ENCODE assay signal across 22 cellular contexts in the genomic region with DNA sequence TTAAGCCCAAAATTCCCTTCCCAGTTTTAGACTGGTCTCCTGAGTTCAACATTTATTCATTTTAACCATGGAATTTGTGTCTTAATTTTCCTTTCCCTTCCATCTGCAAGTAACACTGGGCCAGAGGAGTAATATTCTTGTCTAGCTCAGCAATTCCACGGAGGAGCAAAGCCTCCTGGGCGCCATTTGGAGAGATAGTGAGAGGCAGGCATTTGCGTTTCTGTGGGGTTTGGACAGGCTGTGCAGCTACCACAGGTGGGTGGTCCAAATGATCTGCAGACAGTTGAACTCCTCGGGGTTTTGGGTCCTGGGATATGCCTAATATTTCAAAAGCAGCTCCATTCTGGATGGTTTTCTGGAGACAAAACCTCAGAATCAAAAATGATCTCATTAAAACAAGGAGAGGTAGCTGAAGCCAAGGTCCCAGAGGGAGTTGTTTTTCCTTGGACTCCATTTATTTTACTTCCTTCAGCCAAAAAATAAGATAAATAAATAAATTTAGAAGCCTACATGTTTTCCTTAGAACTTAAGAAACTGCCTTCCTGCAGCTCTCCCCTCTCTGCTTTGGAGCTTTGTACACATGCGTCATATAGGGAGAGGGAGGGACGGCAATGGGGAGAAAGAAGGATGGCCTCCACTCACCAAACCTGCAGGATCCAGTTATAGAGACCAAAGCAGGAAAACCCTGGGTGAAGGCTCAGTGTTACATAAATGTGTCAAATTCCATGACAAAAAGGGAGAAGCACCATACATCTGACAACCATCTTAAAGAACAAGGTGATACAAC.
"Had no signal": no experiment of that assay in that cellular context is flagged by ENCODE, and none has a peak within 500 bp of the region (broad histone marks: within the 10 kb centered on the region; RNA-seq: fewer than 3 reads in every experiment).

No MANE protein-coding gene starts in this region.

- H3K27me3 Mint-ChIP-seq: dendritic cell treated with granulocyte-macrophage colony-stimulating factor and Interleukin-4, amounts not matched to agents 40 ng/mL and 50 ng/mL, for 4 days had no signal

- H3K9me3 Mint-ChIP-seq: dendritic cell treated with granulocyte-macrophage colony-stimulating factor and Interleukin-4, amounts not matched to agents 40 ng/mL and 50 ng/mL, for 4 days; endodermal cell had no signal

- H3K4me3 ChIP-seq: lower lobe of right lung, psoas muscle, tibial artery, upper lobe of left lung, uterus had no signal

- H3K27ac ChIP-seq: foreskin keratinocyte, lower lobe of right lung, psoas muscle, tibial artery, upper lobe of left lung, uterus had no signal

- H3K9me3 ChIP-seq: lower lobe of right lung, tibial artery, upper lobe of left lung, uterus had no signal

- H3K4me1 ChIP-seq: foreskin keratinocyte, lower lobe of right lung, psoas muscle, upper lobe of left lung, uterus had no signal

- H3K27ac Mint-ChIP-seq: dendritic cell treated with granulocyte-macrophage colony-stimulating factor and Interleukin-4, amounts not matched to agents 40 ng/mL and 50 ng/mL, for 4 days; endodermal cell; natural killer cell treated with Interleukin-12 subunit alpha and Interleukin-12 subunit beta and Interleukin-15 and Interleukin-18, amount 100 ng/mL, for 72 hours had no signal

- DNase-seq: cerebellar nuclear complex; endodermal cell; erythroblast; foreskin keratinocyte; hippocampal formation; kidney glomerular epithelial cell; lower lobe of right lung; mesenchymal stem cell; midbrain; psoas muscle; retina; small intestine; stimulated activated CD4-positive, alpha-beta T cell treated with anti-CD3 and anti-CD28 coated beads, Interleukin-2, amount 100 ng/mL, for 48 hours; stimulated activated naive CD4-positive, alpha-beta T cell treated with Interleukin-2 at 50 U/mL for 16 hours; tibial artery; upper lobe of left lung; uterus had no signal

- H3K36me3 ChIP-seq: lower lobe of right lung, tibial artery, upper lobe of left lung, uterus had no signal

- H3K4me3 Mint-ChIP-seq: dendritic cell treated with granulocyte-macrophage colony-stimulating factor and Interleukin-4, amounts not matched to agents 40 ng/mL and 50 ng/mL, for 4 days; endodermal cell; natural killer cell treated with Interleukin-12 subunit alpha and Interleukin-12 subunit beta and Interleukin-15 and Interleukin-18, amount 100 ng/mL, for 72 hours had no signal

- ATAC-seq: foreskin keratinocyte; left lobe of liver; lower lobe of right lung; natural killer cell treated with Interleukin-12 subunit alpha and Interleukin-12 subunit beta and Interleukin-15 and Interleukin-18, amount 100 ng/mL, for 72 hours; psoas muscle had no signal

- FAIRE-seq: endothelial cell of umbilical vein, islet of Langerhans had no signal

- H3K27me3 ChIP-seq: tibial artery, upper lobe of left lung, uterus had no signal
